In the genomic region with DNA sequence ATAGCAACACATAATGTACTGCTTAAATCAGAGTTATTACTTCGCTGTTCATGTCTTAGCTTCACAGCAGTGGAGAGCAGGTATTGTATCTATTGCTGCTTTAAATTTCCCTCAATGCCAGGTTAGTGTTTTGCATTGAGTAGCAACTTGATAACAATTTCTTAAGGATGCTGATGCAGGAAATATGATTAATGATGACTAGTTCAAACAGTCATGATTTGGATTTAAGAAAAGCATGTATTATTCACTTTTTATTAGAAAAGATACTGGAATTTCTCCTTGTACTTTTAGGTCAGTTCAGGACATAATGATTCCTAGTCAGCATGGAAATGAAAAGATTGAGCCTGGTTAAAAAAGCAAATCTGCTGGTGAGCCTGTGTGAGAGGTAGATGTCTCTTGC, we compare ENCODE assay signal across 19 cellular contexts.
"Had no signal": no experiment of that assay in that cellular context is flagged by ENCODE, and none has a peak within 500 bp of the region (broad histone marks: within the 10 kb centered on the region; RNA-seq: fewer than 3 reads in every experiment).

No MANE protein-coding gene starts in this region.

- H3K4me1 Mint-ChIP-seq: activated B cell treated with CpG ODN at 0.5 μM for 24 hours, brain, memory B cell had no signal

- H3K36me3 Mint-ChIP-seq: activated naive CD4-positive, alpha-beta T cell treated with anti-CD3 and anti-CD28 coated beads, Interleukin-2, amount 50 U/mL, for 72 hours; brain; memory B cell had no signal

- H3K27ac ChIP-seq: dorsolateral prefrontal cortex, esophagus squamous epithelium, heart left ventricle, left lung, upper lobe of left lung had no signal

- ATAC-seq: activated naive CD4-positive, alpha-beta T cell treated with anti-CD3 and anti-CD28 coated beads, Interleukin-2, amount 50 U/mL, for 72 hours; heart left ventricle; left lung had no signal

- H3K4me3 ChIP-seq: dorsolateral prefrontal cortex, esophagus squamous epithelium, heart left ventricle, left lung, upper lobe of left lung had no signal

- DNase-seq: activated B cell treated with CpG ODN at 0.5 μM for 24 hours; activated CD4-positive, alpha-beta T cell treated with anti-CD3 and anti-CD28 coated beads, Interleukin-2, amount 50 U/mL, for 1 hour; activated effector memory CD4-positive, alpha-beta T cell treated with Interleukin-2 at 50 U/mL for 16 hours; activated T-cell treated with anti-CD3 and anti-CD28 coated beads, Interleukin-2, amount 50 U/mL, for 1 hour; amniotic stem cell; dorsolateral prefrontal cortex; esophagus squamous epithelium; heart left ventricle; left lung; nephron progenitor cell; stimulated activated CD4-positive, alpha-beta T cell treated with anti-CD3 and anti-CD28 coated beads, Interleukin-15, amount 100 ng/mL, for 24 hours; stimulated activated CD4-positive, alpha-beta T cell treated with anti-CD3 and anti-CD28 coated beads, Interleukin-4, amount 100 ng/mL, for 24 hours; T-helper 1 cell; upper lobe of left lung had no signal

- H3K27me3 ChIP-seq: esophagus squamous epithelium, heart left ventricle, left lung, upper lobe of left lung had no signal

- H3K4me3 Mint-ChIP-seq: activated B cell treated with CpG ODN at 0.5 μM for 24 hours; brain; memory B cell; nephron progenitor cell; stimulated activated naive CD8-positive, alpha-beta T cell treated with anti-CD3 and anti-CD28 coated beads, Interleukin-15, Interleukin-2, amounts not matched to agents 100 ng/mL and 50 ng/mL, for 24 hours had no signal

- H3K36me3 ChIP-seq: esophagus squamous epithelium, heart left ventricle, left lung, upper lobe of left lung had no signal

- H3K27ac Mint-ChIP-seq: activated B cell treated with CpG ODN at 0.5 μM for 24 hours; activated naive CD4-positive, alpha-beta T cell treated with anti-CD3 and anti-CD28 coated beads, Interleukin-2, amount 50 U/mL, for 72 hours; brain; memory B cell; nephron progenitor cell; stimulated activated naive CD8-positive, alpha-beta T cell treated with anti-CD3 and anti-CD28 coated beads, Interleukin-15, Interleukin-2, amounts not matched to agents 100 ng/mL and 50 ng/mL, for 24 hours had no signal

- FAIRE-seq: frontal cortex had no signal

- H3K9me3 ChIP-seq: esophagus squamous epithelium, heart left ventricle, left lung, upper lobe of left lung had no signal

- H3K9me3 Mint-ChIP-seq: activated naive CD4-positive, alpha-beta T cell treated with anti-CD3 and anti-CD28 coated beads, Interleukin-2, amount 50 U/mL, for 72 hours; brain; nephron progenitor cell; stimulated activated naive CD8-positive, alpha-beta T cell treated with anti-CD3 and anti-CD28 coated beads, Interleukin-15, Interleukin-2, amounts not matched to agents 100 ng/mL and 50 ng/mL, for 24 hours had no signal
